1 cellular context compared by ENCODE assay signal in genomic region chr12:123601602-123602489, GRCh38.
TF ChIP-seq lines count a peak whose summit lies in the region.

Gene DDX55, plus strand, starts transcription at chr12:123602099. Its CDS starts 50 bp downstream, at chr12:123602149.

TF ChIP-seq in K562, 482 proteins besides CTCF, POLR2A, EP300 and RAD21 (continued from another document and continues in another):
- TF ChIP-seq ZBTB5 (IDR thresholded peaks at IDR 0.05) (no peak), JUNB (CRISPR knock-in tag; conservative IDR thresholded peaks at IDR 0.05) (no peak), DMBX1 (CRISPR knock-in tag; IDR thresholded peaks at IDR 0.05; ENCODE audit: borderline replicate concordance) (0 out of 2 replicates have a peak, but pooled peaks have one; percentile 35), HNRNPL (IDR thresholded peaks at IDR 0.05; ENCODE audit: low read depth, low read length) (peak; percentile 78), NFRKB (IDR thresholded peaks at IDR 0.05; ENCODE audit: low read depth) (peak; percentile 86; the same call in 1 of the 2 replicates), ZNF695 (CRISPR knock-in tag; IDR thresholded peaks at IDR 0.05) (no peak), ZNF239 (CRISPR knock-in tag; IDR thresholded peaks at IDR 0.05) (0 out of 2 replicates have a peak, but pooled peaks have one; percentile 32), HEY1 (CRISPR knock-in tag; IDR thresholded peaks at IDR 0.05; ENCODE audit: borderline replicate concordance) (0 out of 2 replicates have a peak, but pooled peaks have one; percentile 68), THAP7 (CRISPR knock-in tag; IDR thresholded peaks at IDR 0.05) (0 out of 2 replicates have a peak, but pooled peaks have one; percentile 74), TBL1XR1 (IDR thresholded peaks at IDR 0.05; ENCODE audit: low read length in 2 of 2) (peak; percentile 59 to 75; a peak in 1 of 4 replicates), NR2F6 (CRISPR knock-in tag; IDR thresholded peaks at IDR 0.05) (0 out of 2 replicates have a peak, but pooled peaks have one; percentile 66), E2F4 (CRISPR knock-in tag; IDR thresholded peaks at IDR 0.05; ENCODE audit: low read depth) (no peak), ZBTB49 (CRISPR knock-in tag; IDR thresholded peaks at IDR 0.05; ENCODE audit: borderline replicate concordance) (no peak), E2F3 (CRISPR knock-in tag; IDR thresholded peaks at IDR 0.05) (peak; percentile 100), MEIS2 (IDR thresholded peaks at IDR 0.05; ENCODE audit: partially characterized antibody) (no peak), MITF (IDR thresholded peaks at IDR 0.05) (peak; percentile 84; the same call in 1 of the 2 replicates), THRB (CRISPR knock-in tag; conservative IDR thresholded peaks at IDR 0.05) (no peak), E4F1 (CRISPR knock-in tag; IDR thresholded peaks at IDR 0.05; ENCODE audit: borderline replicate concordance) (no peak), ZNF407 (IDR thresholded peaks at IDR 0.05; ENCODE audit: low read depth) (peak; percentile 46; the same call in 1 of the 2 replicates), ELF1 (tag; IDR thresholded peaks at IDR 0.05) (peak; percentile 91), ZFP36 (IDR thresholded peaks at IDR 0.05; ENCODE audit: low read depth, low read length, partially characterized antibody) (no peak), ZNF785 (CRISPR knock-in tag; IDR thresholded peaks at IDR 0.05) (no peak), ZFP1 (CRISPR knock-in tag; IDR thresholded peaks at IDR 0.05) (no peak), ZNF740 (CRISPR knock-in tag; IDR thresholded peaks at IDR 0.05) (peak; percentile 100), ZNF740 (tag; IDR thresholded peaks at IDR 0.05) (peak in 1 of 2 experiments; percentile 99; a peak in 2 of 4 replicates), JUN (IDR thresholded peaks at IDR 0.05; ENCODE audit: borderline replicate concordance, low read depth, low read length) (peak; percentile 80; the same call in 1 of the 2 replicates), JUN (CRISPR knock-in tag; IDR thresholded peaks at IDR 0.05; ENCODE audit: borderline replicate concordance) (peak; percentile 71; the same call in 1 of the 2 replicates), FOXP4 (CRISPR knock-in tag; IDR thresholded peaks at IDR 0.05; ENCODE audit: borderline replicate concordance) (0 out of 2 replicates have a peak, but pooled peaks have one; percentile 3), ZNF717 (CRISPR knock-in tag; IDR thresholded peaks at IDR 0.05) (no peak), KLF10 (CRISPR knock-in tag; IDR thresholded peaks at IDR 0.05) (no peak), SIRT6 (IDR thresholded peaks at IDR 0.05; ENCODE audit: low read depth, low read length) (no peak)
